Comparison of ENCODE assay signal across 14 cellular contexts in genomic region chr1:101613549-101613948, GRCh38.
"Had no signal": no experiment of that assay in that cellular context is flagged by ENCODE, and none has a peak within 500 bp of the region (broad histone marks: within the 10 kb centered on the region; RNA-seq: fewer than 3 reads in every experiment).

No MANE protein-coding gene starts in this region.

- DNase-seq: activated B cell treated with CpG ODN at 0.5 μM for 24 hours; activated CD4-positive, alpha-beta memory T cell treated with anti-CD3 and anti-CD28 coated beads for 36 hours; activated CD4-positive, alpha-beta T cell treated with anti-CD3 and anti-CD28 coated beads for 4 hours; activated gamma-delta T cell treated with Interleukin-2 at 50 U/mL for 16 hours; activated T-cell treated with anti-CD3 and anti-CD28 coated beads for 4 hours; immature natural killer cell; posterior cingulate gyrus; small intestine; stimulated activated CD4-positive, alpha-beta T cell treated with anti-CD3 and anti-CD28 coated beads, Interleukin-15, amount 100 ng/mL, for 24 hours; stimulated activated CD4-positive, alpha-beta T cell treated with anti-CD3 and anti-CD28 coated beads, Interleukin-2, amount 100 ng/mL, for 48 hours; stomach; testis had no signal

- ATAC-seq: esophagus mucosa had no signal

- H3K4me3 ChIP-seq: right atrium auricular region, stomach, testis had no signal
